In genomic region chrX:13652256-13653021, GRCh38 we compare ENCODE assay signal across 8 cellular contexts. TPM values are rescaled to one million over a fixed set of nuclear protein-coding genes. Genes with fewer than 3 reads are reported as not detected.
DNase-seq lines count a peak whose midpoint lies in the region; ATAC-seq and TF ChIP-seq lines count a peak whose summit lies in the region.

No MANE protein-coding gene starts in this region.

- ATAC-seq in HG02885 (IDR thresholded peaks at IDR 0.05; ENCODE audit: poor library complexity, unreplicated experiment) = no peak

- H3K4me1 ChIP-seq in adrenal gland (replicated peaks in 1 of 2) (peaks cover 9 to 20% of the 10 kb centered on the region in 2 donors), thyroid gland (peaks cover 5 to 11% of the 10 kb centered on the region in 2 donors)

- no peaks in the 10 kb centered on the region for H3K36me3 ChIP-seq in adrenal gland (replicated peaks in 1 of 2)
- no peaks in the 10 kb centered on the region for H3K36me3 ChIP-seq in thyroid gland

- H3K4me3 ChIP-seq in GM12875 (ENCODE audit: low read depth, low read length) = peak overlapping the region; percentile 44
- H3K4me3 ChIP-seq in adrenal gland = peak overlapping the region in 3 of 4 donors; percentile 15 to 63 (median 22)
- H3K4me3 ChIP-seq in thyroid gland (replicated peaks in 1 of 3) = peak overlapping the region in 2 of 3 donors; percentile 50 to 62

- TF ChIP-seq POLR2A in adrenal gland (IDR thresholded peaks at IDR 0.05) (no peak), thyroid gland (IDR thresholded peaks at IDR 0.05) (no peak)

- intact Hi-C loops in adrenal gland (cut with DNase I) (no loop called here), thyroid gland (cut with DNase I) (no loop called here), posterior cingulate gyrus (cut with DNase I) (loop anchor here (1.0 to 10.0 kb wide), 3 partner anchors 36 to 378 kb away; partner anchors contain the start of gene RAB9A)

- peak; percentile 10 for DNase-seq in HK-2 (ENCODE audit: unreplicated experiment)
- no peak for DNase-seq in adrenal gland
- peak; percentile 63 for DNase-seq in kidney glomerular epithelial cell (lab: John Stamatoyannopoulos, UW)
- DNase-seq in thyroid gland = no peak
- DNase-seq in posterior cingulate gyrus = no peak
- no peak for DNase-seq in cortex of kidney (lab: John Stamatoyannopoulos, UW)

- H3K9me3 ChIP-seq in adrenal gland (replicated peaks in 1 of 3) (no peaks in the 10 kb centered on the region), thyroid gland (no peaks in the 10 kb centered on the region)

- no peak for TF ChIP-seq CTCF in GM12875 (IDR thresholded peaks at IDR 0.05; ENCODE audit: borderline replicate concordance, insufficient read depth, low read depth, low read length)
- no peak for TF ChIP-seq CTCF in adrenal gland (IDR thresholded peaks at IDR 0.05)
- no peak for TF ChIP-seq CTCF in thyroid gland (IDR thresholded peaks at IDR 0.05)

- H3K27me3 ChIP-seq in adrenal gland (no peaks in the 10 kb centered on the region), thyroid gland (no peaks in the 10 kb centered on the region)

- 15 to 24% (median 20%) methylated on average over 12 to 17 of the region's 17 CpGs for WGBS in adrenal gland, 4 donors
- WGBS in thyroid gland, 2 donors = 37 to 52% methylated on average over 11 to 17 of the region's 17 CpGs

- H3K27ac ChIP-seq in adrenal gland = peak overlapping the region; percentile 35 to 97 (median 69)
- H3K27ac ChIP-seq in thyroid gland = peak overlapping the region; percentile 37 to 66 (median 58)

RNA-seq across cellular contexts. Expression of gene TCEANC, which starts 0.5 kb away (rescaled TPM):
- total RNA-seq in adrenal gland (10 to 100 TPM in 1 of 8 donors, 1 to 10 TPM in 7; 2.8 to 24.8 (median 4.4) TPM), thyroid gland (1 to 10 TPM; 4.5 to 8.6 (median 6.4) TPM)
- 1 to 10 TPM; 2.0 to 5.3 (median 3.3) TPM for polyA plus RNA-seq in adrenal gland

RNA-seq across cellular contexts. Expression of gene RAB9A, which starts 36.5 kb away (rescaled TPM):
- total RNA-seq in adrenal gland (100 to 1,000 TPM in 1 of 8 donors, 10 to 100 TPM in 7; 49.1 to 153 (median 66.9) TPM), thyroid gland (10 to 100 TPM; 29.5 to 47.0 (median 36.0) TPM)
- polyA plus RNA-seq in adrenal gland = 10 to 100 TPM; 23.8 to 75.1 (median 28.2) TPM

Comparison
In these comparisons a context has a peak if more than half of its experiments do, and no peak if none do; other contexts are left out.
1. DNase-seq: peak in HK-2 (single experiment) and kidney glomerular epithelial cell (single experiment); none in adrenal gland (0 of 7), thyroid gland (0 of 2), posterior cingulate gyrus (0 of 10) and cortex of kidney (single experiment).
2. Peak in every context shown above with its lines, with median percentiles within 50 percentile points of each other: H3K4me3 ChIP-seq.